In genomic region chr22:25000686-25001085, GRCh38 we compare ENCODE assay signal across 3 cellular contexts. TPM values are rescaled to one million over a fixed set of nuclear protein-coding genes. Genes with fewer than 3 reads are reported as not detected.
"Had no signal": no experiment of that assay in that cellular context is flagged by ENCODE, and none has a peak within 500 bp of the region (broad histone marks: within the 10 kb centered on the region; RNA-seq: fewer than 3 reads in every experiment).

No MANE protein-coding gene starts in this region.

- DNase-seq: GDM1, GF-D8 had no signal

- H3K4me3 ChIP-seq: GM12878 had no signal

RNA-seq across cellular contexts. Expression of gene LHFPL7, which starts 54.2 kb away (rescaled TPM):
- total RNA-seq: GM12878 had no signal
- polyA plus RNA-seq: GM12878 had no signal
